ENCODE assay signal across 19 cellular contexts in the genomic region with DNA sequence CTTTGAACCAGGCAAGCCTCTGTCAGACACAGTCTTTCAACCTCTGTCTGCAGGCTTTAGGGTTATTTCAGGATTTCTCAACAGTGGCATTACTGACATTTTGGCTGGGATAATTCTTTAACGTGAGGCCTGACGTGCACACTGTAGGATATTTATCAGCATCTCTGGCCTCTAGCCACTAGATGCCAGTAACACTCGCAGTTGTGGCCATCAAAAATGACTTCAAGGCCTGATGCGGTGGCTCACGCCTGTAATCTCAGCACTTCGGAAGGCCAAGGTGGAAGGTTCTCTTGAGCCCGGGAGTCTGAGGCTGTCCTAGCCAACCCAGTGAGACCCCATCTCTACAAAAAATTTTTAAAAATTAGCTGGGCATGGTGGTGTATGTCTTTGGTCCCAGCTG.
"Had no signal": no experiment of that assay in that cellular context is flagged by ENCODE, and none has a peak within 500 bp of the region (broad histone marks: within the 10 kb centered on the region; RNA-seq: fewer than 3 reads in every experiment).

No MANE protein-coding gene starts in this region.

- H3K4me2 ChIP-seq: neural progenitor cell had no signal

- H3K9me3 ChIP-seq: heart left ventricle, mucosa of descending colon, ovary, right atrium auricular region, stomach had no signal

- H3K9ac ChIP-seq: neural progenitor cell had no signal

- H3K36me3 ChIP-seq: heart left ventricle, neural progenitor cell, ovary, right atrium auricular region had no signal

- DNase-seq: dermis blood vessel endothelial cell; effector CD4-positive, alpha-beta T cell; heart left ventricle; hippocampal formation; mucosa of descending colon; nucleus accumbens; ovary; small intestine; stimulated activated CD4-positive, alpha-beta T cell treated with anti-CD3 and anti-CD28 coated beads, Interleukin-12 subunit alpha, Interleukin-12 subunit beta, amount 100 ng/mL, for 4 hours; stimulated activated naive CD4-positive, alpha-beta T cell; stomach; substantia nigra had no signal

- H2AFZ ChIP-seq: neural progenitor cell had no signal

- H3K27ac ChIP-seq: heart left ventricle, neural progenitor cell, ovary, right atrium auricular region, stomach had no signal

- H3K4me3 ChIP-seq: heart left ventricle, mucosa of descending colon, neural progenitor cell, ovary, right atrium auricular region, stomach had no signal

- FAIRE-seq: colon, endometrium, frontal cortex, islet of Langerhans, small intestine had no signal

- H3K27me3 ChIP-seq: heart left ventricle, neural progenitor cell, ovary, right atrium auricular region, stomach had no signal

- ATAC-seq: esophagus mucosa, heart left ventricle, mucosa of descending colon had no signal
